In genomic region chr12:8396225-8397071, GRCh38 we compare ENCODE assay signal across 8 cellular contexts. TPM values are rescaled to one million over a fixed set of nuclear protein-coding genes. Genes with fewer than 3 reads are reported as not detected.
DNase-seq lines count a peak whose midpoint lies in the region; ATAC-seq, FAIRE-seq and TF ChIP-seq lines count a peak whose summit lies in the region.
"Not testable (repeated sequence)": the region's sequence is repeated elsewhere in the genome, so short reads cannot be mapped to it uniquely, and the experiment has no call there.

No MANE protein-coding gene starts in this region.

- not testable (repeated sequence) for H3K9me3 Mint-ChIP-seq in activated CD4-positive, alpha-beta memory T cell treated with anti-CD3 and anti-CD28 coated beads for 36 hours; stimulated activated naive CD8-positive, alpha-beta T cell treated with anti-CD3 and anti-CD28 coated beads, Interleukin-15, Interleukin-2, amounts not matched to agents 100 ng/mL and 50 ng/mL, for 24 hours

- H3K36me3 Mint-ChIP-seq in activated CD4-positive, alpha-beta memory T cell treated with anti-CD3 and anti-CD28 coated beads for 36 hours; stimulated activated naive CD8-positive, alpha-beta T cell treated with anti-CD3 and anti-CD28 coated beads, Interleukin-15, Interleukin-2, amounts not matched to agents 100 ng/mL and 50 ng/mL, for 24 hours (ENCODE audit: low read depth): not testable (repeated sequence)

- CTCF ChIA-PET in activated CD4-positive, alpha-beta memory T cell treated with anti-CD3 and anti-CD28 coated beads for 36 hours (lab: Charles Lee), result interaction anchor here (0.8 to 1.0 kb wide), 2 partner anchors 55 to 286 kb away, joined by 3 to 5 read pairs; no protein-coding TSS in a partner anchor

- peak overlapping the region; percentile 32 to 33 for H3K4me3 ChIP-seq in cardiac fibroblast (replicated peaks in 1 of 2; ENCODE audit: low read depth in 2 of 2, low read length in 2 of 2)
- H3K4me3 ChIP-seq in iPS-15b (ENCODE audit: low read depth, low read length), result peak overlapping the region; percentile 26

- not testable (repeated sequence) for H3K4me1 Mint-ChIP-seq in activated CD4-positive, alpha-beta memory T cell treated with anti-CD3 and anti-CD28 coated beads for 36 hours (ENCODE audit: low read depth); stimulated activated naive CD8-positive, alpha-beta T cell treated with anti-CD3 and anti-CD28 coated beads, Interleukin-15, Interleukin-2, amounts not matched to agents 100 ng/mL and 50 ng/mL, for 24 hours (ENCODE audit: low read depth)

- not testable (repeated sequence) for H3K4me3 Mint-ChIP-seq in activated CD4-positive, alpha-beta memory T cell treated with anti-CD3 and anti-CD28 coated beads for 36 hours
- peak overlapping the region; percentile 47 for H3K4me3 Mint-ChIP-seq in stimulated activated naive CD8-positive, alpha-beta T cell treated with anti-CD3 and anti-CD28 coated beads, Interleukin-15, Interleukin-2, amounts not matched to agents 100 ng/mL and 50 ng/mL, for 24 hours

- H3K9me3 ChIP-seq in iPS-15b (ENCODE audit: control insufficient read depth, insufficient read depth, low read length), result not testable (repeated sequence)

- H3K36me3 ChIP-seq in iPS-15b (ENCODE audit: control insufficient read depth, insufficient read depth, low read length), result not testable (repeated sequence)

- H3K9ac ChIP-seq in iPS-15b (ENCODE audit: low read depth, low read length), result not testable (repeated sequence)

- TF ChIP-seq CTCF in D721Med (IDR thresholded peaks at IDR 0.05; ENCODE audit: insufficient read depth, missing control alignments) (peak; percentile 45), cardiac fibroblast (IDR thresholded peaks at IDR 0.05; ENCODE audit: low read depth, low read length) (peak; percentile 12)

- H3K27me3 ChIP-seq in iPS-15b (ENCODE audit: control insufficient read depth, insufficient read depth, low read length), result not testable (repeated sequence)

- peaks cover 19% of the 10 kb centered on the region for H3K27me3 Mint-ChIP-seq in activated CD4-positive, alpha-beta memory T cell treated with anti-CD3 and anti-CD28 coated beads for 36 hours
- peaks cover 12% of the 10 kb centered on the region for H3K27me3 Mint-ChIP-seq in stimulated activated naive CD8-positive, alpha-beta T cell treated with anti-CD3 and anti-CD28 coated beads, Interleukin-15, Interleukin-2, amounts not matched to agents 100 ng/mL and 50 ng/mL, for 24 hours

- POLR2A ChIA-PET in activated CD4-positive, alpha-beta memory T cell treated with anti-CD3 and anti-CD28 coated beads for 36 hours (lab: Charles Lee), result not testable (repeated sequence)

- ATAC-seq in HG03342 (IDR thresholded peaks at IDR 0.05; ENCODE audit: unreplicated experiment), result peak; percentile 65

- not testable (repeated sequence) for H3K4me1 ChIP-seq in iPS-15b (ENCODE audit: control insufficient read depth, insufficient read depth, low read length)

- DNase-seq in D721Med (ENCODE audit: insufficient read length, low spot score), result not testable (repeated sequence)
- peak; percentile 3 for DNase-seq in NOMO-1 treated with dmso at 0.1 percent for 144 hours (lab: John Stamatoyannopoulos, UW; ENCODE audit: unreplicated experiment)
- DNase-seq in activated CD4-positive, alpha-beta memory T cell treated with anti-CD3 and anti-CD28 coated beads for 36 hours, result peak; percentile 72
- DNase-seq in cardiac fibroblast (ENCODE audit: low read depth in 2 of 2), result peak; percentile 25 to 33
- DNase-seq in posterior cingulate gyrus, result peak; percentile 41 to 95 (median 64)

- H3K27ac Mint-ChIP-seq in activated CD4-positive, alpha-beta memory T cell treated with anti-CD3 and anti-CD28 coated beads for 36 hours; stimulated activated naive CD8-positive, alpha-beta T cell treated with anti-CD3 and anti-CD28 coated beads, Interleukin-15, Interleukin-2, amounts not matched to agents 100 ng/mL and 50 ng/mL, for 24 hours: not testable (repeated sequence)

- intact Hi-C loops in activated CD4-positive, alpha-beta memory T cell treated with anti-CD3 and anti-CD28 coated beads for 36 hours (cut with micrococcal nuclease); posterior cingulate gyrus (cut with DNase I): not testable (repeated sequence)

- not testable (repeated sequence) for FAIRE-seq in D721Med (lab: Jason Lieb, UNC)

RNA-seq across cellular contexts. Expression of gene CLEC6A, which starts 59.3 kb away (rescaled TPM):
- not detected for total RNA-seq in activated CD4-positive, alpha-beta memory T cell treated with anti-CD3 and anti-CD28 coated beads for 36 hours
